ENCODE assay signal across 1 cellular context in the genomic region with DNA sequence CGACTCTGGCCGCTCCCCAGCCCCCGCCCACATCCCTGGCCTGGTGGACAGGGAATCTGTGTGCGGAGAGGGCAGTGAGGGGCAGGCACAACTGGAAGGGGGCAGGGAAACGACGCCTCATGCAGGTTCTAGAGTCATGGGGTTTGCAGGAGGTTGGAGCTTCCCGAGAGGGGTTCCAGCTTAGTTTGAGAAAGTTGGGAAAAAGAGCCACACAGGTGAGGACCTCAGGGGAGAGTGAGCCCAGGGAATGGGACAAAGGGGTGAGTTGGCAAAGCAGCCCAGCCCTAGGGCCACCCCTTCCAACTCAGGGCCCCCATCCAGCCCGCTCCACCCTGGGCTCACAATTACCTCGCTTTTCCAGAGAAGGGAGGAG.
TF ChIP-seq lines count a peak whose summit lies in the region.

No MANE protein-coding gene starts in this region.

TF ChIP-seq in endothelial cell of umbilical vein, 7 proteins besides CTCF, POLR2A, EP300 and RAD21:
- TF ChIP-seq POLR2AphosphoS5 (IDR thresholded peaks at IDR 0.05; ENCODE audit: insufficient read depth, low read depth, low read length) (no peak), JUN (IDR thresholded peaks at IDR 0.05; ENCODE audit: borderline replicate concordance, insufficient read depth, insufficient read length, low read depth) (no peak), GATA2 (IDR thresholded peaks at IDR 0.05; ENCODE audit: insufficient read depth, insufficient read length, low read depth, low read length) (no peak), EZH2 (IDR thresholded peaks at IDR 0.05; ENCODE audit: borderline replicate concordance, low read depth, low read length, severe bottlenecking) (no peak), MYC (IDR thresholded peaks at IDR 0.05; ENCODE audit: low read depth, low read length) (no peak), FOS (IDR thresholded peaks at IDR 0.05; ENCODE audit: borderline replicate concordance, insufficient read depth, low read length) (no peak)
- TF ChIP-seq, protein P1, sequence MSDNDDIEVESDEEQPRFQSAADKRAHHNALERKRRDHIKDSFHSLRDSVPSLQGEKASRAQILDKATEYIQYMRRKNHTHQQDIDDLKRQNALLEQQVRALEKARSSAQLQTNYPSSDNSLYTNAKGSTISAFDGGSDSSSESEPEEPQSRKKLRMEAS (IDR thresholded peaks at IDR 0.05; ENCODE audit: insufficient read depth, insufficient read length): no peak
